In genomic region chr20:36483919-36484808, GRCh38 we compare ENCODE assay signal across 11 cellular contexts.
A peak's percentile ranks its signal among the peaks of the same experiment; 100 is the strongest.
DNase-seq lines count a peak whose midpoint lies in the region; ATAC-seq and TF ChIP-seq lines count a peak whose summit lies in the region.
"Had no signal": no experiment of that assay in that cellular context is flagged by ENCODE, and none has a peak within 500 bp of the region (broad histone marks: within the 10 kb centered on the region; RNA-seq: fewer than 3 reads in every experiment).

No MANE protein-coding gene starts in this region.

- ATAC-seq in HG02759 (IDR thresholded peaks at IDR 0.05; ENCODE audit: unreplicated experiment) = no peak
- ATAC-seq in HG03460 (IDR thresholded peaks at IDR 0.05; ENCODE audit: unreplicated experiment) = no peak

- H3K36me3 ChIP-seq in muscle layer of duodenum (ENCODE audit: control insufficient read depth in 1 of 2, insufficient read depth in 2 of 2, low read length in 2 of 2) = peaks cover 0 to 3% of the 10 kb centered on the region in 2 donors
- H3K36me3 ChIP-seq: Peyer's patch had no signal

- no peaks in the 10 kb centered on the region for H3K9me3 ChIP-seq in muscle layer of duodenum (ENCODE audit: control insufficient read depth in 1 of 2, low read length in 2 of 2)
- H3K9me3 ChIP-seq: Peyer's patch had no signal

- H3K27ac ChIP-seq in muscle layer of duodenum (ENCODE audit: low read length) = peak overlapping the region; percentile 5

- H3K4me1 ChIP-seq in muscle layer of duodenum (ENCODE audit: control insufficient read depth in 1 of 2, insufficient read depth in 2 of 2, low read length in 2 of 2) = peaks cover 26 to 73% of the 10 kb centered on the region in 2 donors

- TF ChIP-seq CTCF in choroid plexus epithelial cell (conservative IDR thresholded peaks at IDR 0.05; ENCODE audit: low read depth, low read length) = no peak

- H3K4me3 ChIP-seq in choroid plexus epithelial cell (ENCODE audit: low read depth, low read length) (no peak overlapping the region), muscle layer of duodenum (ENCODE audit: low read depth in 1 of 2, low read length in 2 of 2) (no peak overlapping the region)
- H3K4me3 ChIP-seq: Peyer's patch had no signal

- no peaks in the 10 kb centered on the region for H3K27me3 ChIP-seq in muscle layer of duodenum (ENCODE audit: low read depth, low read length)
- H3K27me3 ChIP-seq: Peyer's patch had no signal

- DNase-seq in DMS79 (lab: John Stamatoyannopoulos, UW) = peak; percentile 58
- peak; percentile 81 for DNase-seq in NCI-H2029 (lab: John Stamatoyannopoulos, UW)
- peak; percentile 53 for DNase-seq in choroid plexus epithelial cell (ENCODE audit: low read depth)
- DNase-seq in stimulated activated CD4-positive, alpha-beta T cell treated with anti-CD3 and anti-CD28 coated beads, Interleukin-2, amount 100 ng/mL, for 24 hours = no peak
- no peak for DNase-seq in putamen (ENCODE audit: low spot score)
- DNase-seq: activated CD8-positive, alpha-beta memory T cell treated with anti-CD3 and anti-CD28 coated beads, Interleukin-2, amount 50 U/mL, for 48 hours; Peyer's patch; stimulated activated CD8-positive, alpha-beta memory T cell treated with anti-CD3 and anti-CD28 coated beads, Interleukin-4, amount 100 ng/mL, for 48 hours had no signal

Comparison
In these comparisons a context has a peak if more than half of its experiments do, and no peak if none do; other contexts are left out.
1. DNase-seq: peak in DMS79 (single experiment), NCI-H2029 (single experiment) and choroid plexus epithelial cell (single experiment); none in stimulated activated CD4-positive, alpha-beta T cell treated with anti-CD3 and anti-CD28 coated beads, Interleukin-2, amount 100 ng/mL, for 24 hours (0 of 2) and putamen (single experiment).